In genomic region chr19:1230585-1231489, GRCh38 we compare ENCODE assay signal across 17 cellular contexts.
"Had no signal": no experiment of that assay in that cellular context is flagged by ENCODE, and none has a peak within 500 bp of the region (broad histone marks: within the 10 kb centered on the region; RNA-seq: fewer than 3 reads in every experiment).

No MANE protein-coding gene starts in this region.

- H3K9me3 Mint-ChIP-seq: activated naive CD4-positive, alpha-beta T cell treated with anti-CD3 and anti-CD28 coated beads, Interleukin-2, amount 50 U/mL, for 24 hours; dendritic cell treated with granulocyte-macrophage colony-stimulating factor and Interleukin-4, amounts not matched to agents 40 ng/mL and 50 ng/mL, for 4 days; effector memory CD8-positive, alpha-beta T cell; naive B cell; stimulated activated naive B cell treated with anti-CD40 and anti-IgM and Interleukin-4, amounts not matched to agents 10 μg/mL and 1 μg/mL and 100 μg/mL, for 72 hours had no signal

- H3K4me2 ChIP-seq: smooth muscle cell had no signal

- ATAC-seq: body of pancreas; effector memory CD8-positive, alpha-beta T cell; right cardiac atrium; stimulated activated naive B cell treated with anti-CD40 and anti-IgM and Interleukin-4, amounts not matched to agents 10 μg/mL and 1 μg/mL and 100 μg/mL, for 72 hours had no signal

- H3K27ac Mint-ChIP-seq: activated naive CD4-positive, alpha-beta T cell treated with anti-CD3 and anti-CD28 coated beads, Interleukin-2, amount 50 U/mL, for 24 hours; stimulated activated naive B cell treated with anti-CD40 and anti-IgM and Interleukin-4, amounts not matched to agents 10 μg/mL and 1 μg/mL and 100 μg/mL, for 72 hours had no signal

- H3K27me3 ChIP-seq: body of pancreas, suprapubic skin, upper lobe of left lung had no signal

- DNase-seq: activated T-cell treated with anti-CD3 and anti-CD28 coated beads for 4 hours; cerebellar nuclear complex; effector memory CD8-positive, alpha-beta T cell; erythroblast; hippocampal formation; kidney glomerular epithelial cell; naive B cell; right cardiac atrium; stimulated activated naive B cell treated with anti-CD40 and anti-IgM and Interleukin-4, amounts not matched to agents 10 μg/mL and 1 μg/mL and 100 μg/mL, for 72 hours; T-helper 9 cell had no signal

- H3K4me3 ChIP-seq: body of pancreas, smooth muscle cell, suprapubic skin, upper lobe of left lung had no signal

- H3K9me3 ChIP-seq: body of pancreas, neutrophil, suprapubic skin, upper lobe of left lung had no signal

- H3K36me3 Mint-ChIP-seq: activated naive CD4-positive, alpha-beta T cell treated with anti-CD3 and anti-CD28 coated beads, Interleukin-2, amount 50 U/mL, for 24 hours; naive B cell had no signal

- H3K27me3 Mint-ChIP-seq: activated naive CD4-positive, alpha-beta T cell treated with anti-CD3 and anti-CD28 coated beads, Interleukin-2, amount 50 U/mL, for 24 hours; effector memory CD8-positive, alpha-beta T cell; naive B cell had no signal

- H3K27ac ChIP-seq: neutrophil, suprapubic skin, upper lobe of left lung had no signal

- H3K4me1 Mint-ChIP-seq: activated naive CD4-positive, alpha-beta T cell treated with anti-CD3 and anti-CD28 coated beads, Interleukin-2, amount 50 U/mL, for 24 hours; naive B cell had no signal

- H3K4me3 Mint-ChIP-seq: activated naive CD4-positive, alpha-beta T cell treated with anti-CD3 and anti-CD28 coated beads, Interleukin-2, amount 50 U/mL, for 24 hours; dendritic cell treated with granulocyte-macrophage colony-stimulating factor and Interleukin-4, amounts not matched to agents 40 ng/mL and 50 ng/mL, for 4 days; effector memory CD8-positive, alpha-beta T cell; naive B cell; stimulated activated naive B cell treated with anti-CD40 and anti-IgM and Interleukin-4, amounts not matched to agents 10 μg/mL and 1 μg/mL and 100 μg/mL, for 72 hours had no signal
